Comparison of ENCODE assay signal across 29 cellular contexts in genomic region chr11:75800136-75800675, GRCh38.
"Had no signal": no experiment of that assay in that cellular context is flagged by ENCODE, and none has a peak within 500 bp of the region (broad histone marks: within the 10 kb centered on the region; RNA-seq: fewer than 3 reads in every experiment).

No MANE protein-coding gene starts in this region.

- H3K27me3 ChIP-seq: ascending aorta, heart right ventricle, ovary, sigmoid colon, stomach, tibial artery, upper lobe of right lung had no signal

- H3K9me3 ChIP-seq: ascending aorta, heart right ventricle, left ventricle myocardium inferior, ovary, prostate gland, sigmoid colon, stomach, tibial artery, upper lobe of right lung had no signal

- H3K27ac Mint-ChIP-seq: activated naive CD4-positive, alpha-beta T cell treated with anti-CD3 and anti-CD28 coated beads for 36 hours; activated naive CD8-positive, alpha-beta T cell treated with anti-CD3 and anti-CD28 coated beads for 36 hours; activated T-cell treated with anti-CD3 and anti-CD28 coated beads, Interleukin-2, amount 50 U/mL, for 72 hours; brain; endodermal cell; nephron; stimulated activated memory B cell treated with anti-CD40 and anti-IgM and Interleukin-4, amounts not matched to agents 10 μg/mL and 1 μg/mL and 100 μg/mL, for 72 hours had no signal

- H3K4me1 ChIP-seq: ascending aorta, prostate gland, sigmoid colon, upper lobe of right lung had no signal

- ATAC-seq: activated T-cell treated with anti-CD3 and anti-CD28 coated beads, Interleukin-2, amount 50 U/mL, for 72 hours; heart right ventricle; stimulated activated memory B cell treated with anti-CD40 and anti-IgM and Interleukin-4, amounts not matched to agents 10 μg/mL and 1 μg/mL and 100 μg/mL, for 72 hours; upper lobe of right lung had no signal

- H3K27me3 Mint-ChIP-seq: activated naive CD8-positive, alpha-beta T cell treated with anti-CD3 and anti-CD28 coated beads for 36 hours; stimulated activated memory B cell treated with anti-CD40 and anti-IgM and Interleukin-4, amounts not matched to agents 10 μg/mL and 1 μg/mL and 100 μg/mL, for 72 hours had no signal

- FAIRE-seq: small intestine had no signal

- H3K36me3 ChIP-seq: ascending aorta, left ventricle myocardium inferior, ovary, prostate gland, sigmoid colon, tibial artery, upper lobe of right lung had no signal

- DNase-seq: activated CD4-positive, alpha-beta T cell treated with anti-CD3 and anti-CD28 coated beads for 4 hours; activated CD4-positive, alpha-beta T cell treated with anti-CD3 and anti-CD28 coated beads, Interleukin-2, amount 50 U/mL, for 4 hours; activated CD4-positive, CD25-positive, alpha-beta regulatory T cell; activated naive CD4-positive, alpha-beta T cell treated with anti-CD3 and anti-CD28 coated beads for 36 hours; activated naive CD8-positive, alpha-beta T cell treated with anti-CD3 and anti-CD28 coated beads for 36 hours; activated T-cell treated with anti-CD3 and anti-CD28 coated beads for 4 hours; activated T-cell treated with anti-CD3 and anti-CD28 coated beads, Interleukin-2, amount 50 U/mL, for 72 hours; endodermal cell; foreskin fibroblast; heart right ventricle; left ventricle myocardium inferior; retina; sigmoid colon; small intestine; stimulated activated CD4-positive, alpha-beta T cell treated with anti-CD3 and anti-CD28 coated beads, Interleukin-1b, Interleukin-23, amount 100 ng/mL, for 48 hours; stimulated activated CD4-positive, alpha-beta T cell treated with anti-CD3 and anti-CD28 coated beads, Interleukin-4, amount 100 ng/mL, for 4 hours; stimulated activated CD8-positive, alpha-beta memory T cell treated with anti-CD3 and anti-CD28 coated beads, Interleukin-4, amount 100 ng/mL, for 48 hours; stomach; T-helper 1 cell; tibial artery; upper lobe of right lung had no signal

- H3K36me3 Mint-ChIP-seq: activated naive CD8-positive, alpha-beta T cell treated with anti-CD3 and anti-CD28 coated beads for 36 hours; brain had no signal

- H3K4me3 Mint-ChIP-seq: activated naive CD4-positive, alpha-beta T cell treated with anti-CD3 and anti-CD28 coated beads for 36 hours; activated naive CD8-positive, alpha-beta T cell treated with anti-CD3 and anti-CD28 coated beads for 36 hours; activated T-cell treated with anti-CD3 and anti-CD28 coated beads, Interleukin-2, amount 50 U/mL, for 72 hours; brain; endodermal cell; nephron; stimulated activated memory B cell treated with anti-CD40 and anti-IgM and Interleukin-4, amounts not matched to agents 10 μg/mL and 1 μg/mL and 100 μg/mL, for 72 hours; T-helper 2 cell treated with Interferon-gamma antibody and Interleukin-4, amounts not matched to agents 5 μg/mL and 100 μg/mL, for 36 hours had no signal

- H3K4me3 ChIP-seq: ascending aorta, heart right ventricle, left ventricle myocardium inferior, lung, ovary, prostate gland, sigmoid colon, stomach, tibial artery, upper lobe of right lung had no signal

- H3K4me1 Mint-ChIP-seq: activated naive CD8-positive, alpha-beta T cell treated with anti-CD3 and anti-CD28 coated beads for 36 hours; nephron had no signal

- H3K9me3 Mint-ChIP-seq: activated naive CD4-positive, alpha-beta T cell treated with anti-CD3 and anti-CD28 coated beads for 36 hours; activated naive CD8-positive, alpha-beta T cell treated with anti-CD3 and anti-CD28 coated beads for 36 hours; activated T-cell treated with anti-CD3 and anti-CD28 coated beads, Interleukin-2, amount 50 U/mL, for 72 hours; brain; endodermal cell; nephron; stimulated activated memory B cell treated with anti-CD40 and anti-IgM and Interleukin-4, amounts not matched to agents 10 μg/mL and 1 μg/mL and 100 μg/mL, for 72 hours; T-helper 2 cell treated with Interferon-gamma antibody and Interleukin-4, amounts not matched to agents 5 μg/mL and 100 μg/mL, for 36 hours had no signal

- H3K27ac ChIP-seq: ascending aorta, heart right ventricle, left ventricle myocardium inferior, ovary, prostate gland, sigmoid colon, stomach, tibial artery, upper lobe of right lung had no signal
